15 cellular contexts compared by ENCODE assay signal in the genomic region with DNA sequence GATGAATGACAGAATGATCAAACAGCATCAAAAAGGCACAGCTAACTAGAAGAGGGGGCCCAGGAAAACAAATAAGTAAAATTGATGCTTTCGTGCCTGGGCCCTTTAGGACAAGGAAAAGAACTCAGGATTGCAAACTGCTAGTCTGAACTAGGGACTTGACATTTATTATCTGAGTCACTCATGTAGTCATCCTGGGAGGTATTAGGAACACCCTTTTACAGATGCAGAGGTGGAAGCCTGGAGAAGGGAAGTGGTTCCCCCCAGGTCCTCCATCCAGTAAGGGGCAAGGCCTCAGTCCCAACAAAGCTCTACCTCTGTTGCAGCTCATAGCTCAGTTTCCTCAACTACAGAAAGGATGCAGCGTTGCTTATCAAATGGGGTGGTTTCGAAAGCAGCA.
DNase-seq lines count a peak whose midpoint lies in the region; ATAC-seq and TF ChIP-seq lines count a peak whose summit lies in the region.
"Had no signal": no experiment of that assay in that cellular context is flagged by ENCODE, and none has a peak within 500 bp of the region (broad histone marks: within the 10 kb centered on the region; RNA-seq: fewer than 3 reads in every experiment).

No MANE protein-coding gene starts in this region.

- no peak for TF ChIP-seq CTCF in lower lobe of right lung (IDR thresholded peaks at IDR 0.05)

- ATAC-seq in esophagus mucosa (peak; percentile 55), lower lobe of right lung (no peak), HG02884 (IDR thresholded peaks at IDR 0.05; ENCODE audit: unreplicated experiment) (no peak)
- ATAC-seq: activated CD8-positive, alpha-beta memory T cell treated with anti-CD3 and anti-CD28 coated beads, Interleukin-2, amount 10 ng/mL, durations not matched to agents 7 days and 5 days had no signal

- DNase-seq in AG08395 (ENCODE audit: low spot score): peak; percentile 41
- DNase-seq in LoVo (ENCODE audit: low spot score): peak; percentile 22
- no peak for DNase-seq in lower lobe of right lung
- DNase-seq in midbrain (lab: John Stamatoyannopoulos, UW): no peak
- DNase-seq in stimulated activated CD4-positive, alpha-beta T cell treated with anti-CD3 and anti-CD28 coated beads, Interleukin-15, amount 100 ng/mL, for 24 hours: no peak
- DNase-seq in occipital lobe (lab: John Stamatoyannopoulos, UW): no peak
- DNase-seq: activated CD8-positive, alpha-beta memory T cell treated with anti-CD3 and anti-CD28 coated beads, Interleukin-2, amount 10 ng/mL, durations not matched to agents 7 days and 5 days; activated naive CD4-positive, alpha-beta T cell treated with anti-CD3 and anti-CD28 coated beads for 36 hours; Kasumi-1; NCI-H187 treated with DMSO at 0.1 percent for 48 hours; stimulated activated CD4-positive, alpha-beta T cell treated with anti-CD3 and anti-CD28 coated beads, Interleukin-2, amount 100 ng/mL, for 24 hours had no signal

- H3K27me3 ChIP-seq in lower lobe of right lung (ENCODE audit: low read depth): no peaks in the 10 kb centered on the region

- peaks cover 16% of the 10 kb centered on the region for H3K4me1 ChIP-seq in lower lobe of right lung

- no peaks in the 10 kb centered on the region for H3K9me3 ChIP-seq in lower lobe of right lung

- H3K27ac ChIP-seq in lower lobe of right lung: peak overlapping the region; percentile 47
- H3K27ac ChIP-seq: SK-N-MC, VCaP had no signal

- intact Hi-C loops in lower lobe of right lung (cut with DNase I): no loop called here

- H3K4me3 ChIP-seq in lower lobe of right lung: no peak overlapping the region
- H3K4me3 ChIP-seq: SK-N-MC had no signal

- H3K36me3 ChIP-seq in lower lobe of right lung: no peaks in the 10 kb centered on the region

Comparison
In these comparisons a context has a peak if more than half of its experiments do, and no peak if none do; other contexts are left out.
1. DNase-seq: peak in AG08395 (single experiment) and LoVo (single experiment); none in lower lobe of right lung (single experiment), midbrain (single experiment), stimulated activated CD4-positive, alpha-beta T cell treated with anti-CD3 and anti-CD28 coated beads, Interleukin-15, amount 100 ng/mL, for 24 hours (single experiment) and occipital lobe (single experiment).